In the genomic region with DNA sequence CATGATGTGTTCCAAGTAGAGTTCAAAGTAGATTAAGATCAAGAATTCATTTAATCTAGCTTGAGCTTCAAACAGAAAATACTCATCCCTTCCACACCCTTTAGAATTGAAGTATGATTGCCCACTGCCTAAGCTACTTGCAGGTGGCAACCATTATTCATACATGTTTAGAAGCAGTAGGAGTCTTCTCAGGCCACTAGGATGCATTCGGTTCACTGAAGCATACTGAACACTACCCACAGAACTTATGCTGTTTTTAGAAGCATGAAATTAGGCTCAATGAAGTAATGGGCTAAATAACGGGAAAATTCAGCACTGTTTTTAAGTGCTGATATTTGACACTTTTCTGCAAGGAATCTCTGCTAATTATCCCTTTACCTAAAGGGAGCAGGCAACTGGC, we compare ENCODE assay signal across 15 cellular contexts.
DNase-seq lines count a peak whose midpoint lies in the region; ATAC-seq and TF ChIP-seq lines count a peak whose summit lies in the region.
"Had no signal": no experiment of that assay in that cellular context is flagged by ENCODE, and none has a peak within 500 bp of the region (broad histone marks: within the 10 kb centered on the region; RNA-seq: fewer than 3 reads in every experiment).

No MANE protein-coding gene starts in this region.

- POLR2A ChIA-PET in activated B cell treated with CpG ODN at 0.5 μM for 24 hours (lab: Charles Lee) (no interaction called here), A673 (lab: Charles Lee; ENCODE audit: low non-redundant PET) (no interaction called here)

- no TSS peak for BruUV-seq in A673 (replicated peaks; lab: Mats Ljungman, UMichigan)

- ATAC-seq in GM21360 (IDR thresholded peaks at IDR 0.05; ENCODE audit: unreplicated experiment) (peak; percentile 91), HG02981 (IDR thresholded peaks at IDR 0.05; ENCODE audit: unreplicated experiment) (peak; percentile 61), activated B cell treated with CpG ODN at 0.5 μM for 24 hours (ENCODE audit: low read depth) (peak; percentile 52)
- ATAC-seq: Panc1 had no signal

- H3K4me1 Mint-ChIP-seq in activated B cell treated with CpG ODN at 0.5 μM for 24 hours = peaks cover 15% of the 10 kb centered on the region

- WGBS in esophagus squamous epithelium, 2 donors = 67 to 71% methylated on average over 2 of the region's 2 CpGs

- no peak overlapping the region for H3K27ac Mint-ChIP-seq in activated B cell treated with CpG ODN at 0.5 μM for 24 hours
- H3K27ac Mint-ChIP-seq: activated T-helper 1 cell treated with anti-CD3 and anti-CD28 coated beads, Interleukin-12 subunit alpha, Interleukin-12 subunit beta, Interleukin-2, Interleukin-4 antibody, amounts not matched to agents 30 ng/mL and 10 ng/mL and 1 ng/mL, durations not matched to agents 14 hours and 24 hours and 36 hours; T-helper 1 cell treated with Interleukin-12 subunit alpha and Interleukin-12 subunit beta and Interleukin-4 antibody, amounts not matched to agents 30 μg/mL and 1 μg/mL, for 36 hours had no signal

- H3K27me3 ChIP-seq in esophagus squamous epithelium = no peaks in the 10 kb centered on the region
- peaks cover 7% of the 10 kb centered on the region for H3K27me3 ChIP-seq in A673 (replicated peaks; ENCODE audit: insufficient read depth, low read depth, low read length, poor library complexity)
- H3K27me3 ChIP-seq: ascending aorta had no signal

- H3K27ac ChIP-seq in esophagus squamous epithelium = no peak overlapping the region
- no peak overlapping the region for H3K27ac ChIP-seq in A673 (ENCODE audit: low read depth, low read length, poor library complexity, severe bottlenecking)
- H3K27ac ChIP-seq: ascending aorta had no signal

- CTCF ChIA-PET in activated B cell treated with CpG ODN at 0.5 μM for 24 hours (lab: Charles Lee) = no interaction called here
- CTCF ChIA-PET in A673 (lab: Charles Lee) = no interaction called here

- no peaks in the 10 kb centered on the region for H3K27me3 Mint-ChIP-seq in activated B cell treated with CpG ODN at 0.5 μM for 24 hours

- H3K9me3 Mint-ChIP-seq in activated B cell treated with CpG ODN at 0.5 μM for 24 hours = peaks cover 6% of the 10 kb centered on the region
- H3K9me3 Mint-ChIP-seq: activated T-helper 1 cell treated with anti-CD3 and anti-CD28 coated beads, Interleukin-12 subunit alpha, Interleukin-12 subunit beta, Interleukin-2, Interleukin-4 antibody, amounts not matched to agents 30 ng/mL and 10 ng/mL and 1 ng/mL, durations not matched to agents 14 hours and 24 hours and 36 hours had no signal

- no peak for DNase-seq in activated B cell treated with CpG ODN at 0.5 μM for 24 hours
- DNase-seq in esophagus squamous epithelium (lab: John Stamatoyannopoulos, UW) = no peak
- no peak for DNase-seq in middle frontal gyrus (ENCODE audit: extremely low spot score, low spot score)
- DNase-seq in GDM1 (lab: John Stamatoyannopoulos, UW) = no peak
- no peak for DNase-seq in A673 (ENCODE audit: low spot score)
- DNase-seq: NCI-H510A; stimulated activated CD4-positive, alpha-beta T cell treated with anti-CD3 and anti-CD28 coated beads, Interleukin-2, amount 100 ng/mL, for 48 hours; stimulated activated naive CD4-positive, alpha-beta T cell had no signal

- H3K4me3 Mint-ChIP-seq in activated B cell treated with CpG ODN at 0.5 μM for 24 hours = no peak overlapping the region
- H3K4me3 Mint-ChIP-seq: activated T-helper 1 cell treated with anti-CD3 and anti-CD28 coated beads, Interleukin-12 subunit alpha, Interleukin-12 subunit beta, Interleukin-2, Interleukin-4 antibody, amounts not matched to agents 30 ng/mL and 10 ng/mL and 1 ng/mL, durations not matched to agents 14 hours and 24 hours and 36 hours; T-helper 1 cell treated with Interleukin-12 subunit alpha and Interleukin-12 subunit beta and Interleukin-4 antibody, amounts not matched to agents 30 μg/mL and 1 μg/mL, for 36 hours had no signal

- intact Hi-C loops in activated B cell treated with CpG ODN at 0.5 μM for 24 hours (cut with micrococcal nuclease) = no loop called here
- intact Hi-C loops in esophagus squamous epithelium (cut with DNase I) = no loop called here
- intact Hi-C loops in A673 (cut with micrococcal nuclease; ENCODE audit: unreplicated experiment) = no loop called here

- H3K36me3 ChIP-seq in esophagus squamous epithelium (no peaks in the 10 kb centered on the region), A673 (ENCODE audit: insufficient read depth, low read length, poor library complexity, severe bottlenecking) (no peaks in the 10 kb centered on the region)
- H3K36me3 ChIP-seq: ascending aorta had no signal

- H3K4me1 ChIP-seq in esophagus squamous epithelium (no peaks in the 10 kb centered on the region), A673 (ENCODE audit: insufficient read depth, low read length, poor library complexity, severe bottlenecking) (no peaks in the 10 kb centered on the region)

- H3K36me3 Mint-ChIP-seq in activated B cell treated with CpG ODN at 0.5 μM for 24 hours (ENCODE audit: low read depth) = no peaks in the 10 kb centered on the region

- peak; percentile 27 for TF ChIP-seq CTCF in GM12873 (IDR thresholded peaks at IDR 0.05; ENCODE audit: insufficient read depth, low read depth, low read length, missing control alignments)
- no peak for TF ChIP-seq CTCF in activated B cell treated with CpG ODN at 0.5 μM for 24 hours (IDR thresholded peaks at IDR 0.05)
- TF ChIP-seq CTCF in esophagus squamous epithelium (IDR thresholded peaks at IDR 0.05) = no peak
- no peak for TF ChIP-seq CTCF in A673 (conservative IDR thresholded peaks at IDR 0.05; ENCODE audit: low read depth, low read length)

- H3K4me3 ChIP-seq in esophagus squamous epithelium (no peak overlapping the region), A673 (ENCODE audit: low read depth, low read length, poor library complexity, severe bottlenecking) (no peak overlapping the region)
- H3K4me3 ChIP-seq: ascending aorta had no signal

- no peak for TF ChIP-seq POLR2A in esophagus squamous epithelium (IDR thresholded peaks at IDR 0.05)

- H3K9me3 ChIP-seq in esophagus squamous epithelium (no peaks in the 10 kb centered on the region), A673 (ENCODE audit: low read depth, low read length, poor library complexity, severe bottlenecking) (no peaks in the 10 kb centered on the region)
- H3K9me3 ChIP-seq: ascending aorta had no signal
